ENCODE assay signal across 9 cellular contexts in genomic region chr13:40149611-40150283, GRCh38.
DNase-seq lines count a peak whose midpoint lies in the region; ATAC-seq and TF ChIP-seq lines count a peak whose summit lies in the region.
"Had no signal": no experiment of that assay in that cellular context is flagged by ENCODE, and none has a peak within 500 bp of the region (broad histone marks: within the 10 kb centered on the region; RNA-seq: fewer than 3 reads in every experiment).

No MANE protein-coding gene starts in this region.

- peaks cover 35% of the 10 kb centered on the region for H3K4me1 Mint-ChIP-seq in stimulated activated effector memory CD8-positive, alpha-beta T cell treated with anti-CD3 and anti-CD28 coated beads, Interleukin-12 subunit alpha, Interleukin-12 subunit beta, amount 100 ng/mL, for 72 hours

- intact Hi-C loops in ascending aorta (cut with DNase I): loop anchor here (2.0 kb wide), 1 partner anchor 43 kb away; no protein-coding TSS in a partner anchor

- H3K36me3 ChIP-seq in ascending aorta: no peaks in the 10 kb centered on the region

- peak overlapping the region; percentile 49 to 85 for H3K27ac ChIP-seq in ascending aorta

- H3K36me3 Mint-ChIP-seq in stimulated activated effector memory CD8-positive, alpha-beta T cell treated with anti-CD3 and anti-CD28 coated beads, Interleukin-12 subunit alpha, Interleukin-12 subunit beta, amount 100 ng/mL, for 72 hours: no peaks in the 10 kb centered on the region

- ATAC-seq in stimulated activated effector memory CD8-positive, alpha-beta T cell treated with anti-CD3 and anti-CD28 coated beads, Interleukin-12 subunit alpha, Interleukin-12 subunit beta, amount 100 ng/mL, for 72 hours: no peak
- no peak for ATAC-seq in HG02763 (IDR thresholded peaks at IDR 0.05; ENCODE audit: unreplicated experiment)

- no peaks in the 10 kb centered on the region for H3K9me3 ChIP-seq in ascending aorta

- H3K4me3 ChIP-seq in ascending aorta: no peak overlapping the region

- no peaks in the 10 kb centered on the region for H3K27me3 ChIP-seq in ascending aorta

- peak overlapping the region; percentile 60 for H3K27ac Mint-ChIP-seq in stimulated activated effector memory CD8-positive, alpha-beta T cell treated with anti-CD3 and anti-CD28 coated beads, Interleukin-12 subunit alpha, Interleukin-12 subunit beta, amount 100 ng/mL, for 72 hours

- H3K9me3 Mint-ChIP-seq in stimulated activated effector memory CD8-positive, alpha-beta T cell treated with anti-CD3 and anti-CD28 coated beads, Interleukin-12 subunit alpha, Interleukin-12 subunit beta, amount 100 ng/mL, for 72 hours: no peaks in the 10 kb centered on the region

- DNase-seq in HCEC 1CT (peak; percentile 55), ascending aorta (ENCODE audit: low spot score in 2 of 2) (peak; percentile 66 to 75), inferior parietal cortex (ENCODE audit: extremely low spot score) (peak; percentile 45), NCI-H146 treated with DMSO at 0.1 percent for 48 hours (lab: John Stamatoyannopoulos, UW; ENCODE audit: unreplicated experiment) (no peak), SIG-M5 treated with dmso at 0.1 percent for 504 hours (lab: John Stamatoyannopoulos, UW; ENCODE audit: unreplicated experiment) (no peak), NCI-H187 treated with DMSO at 0.1 percent for 48 hours (lab: John Stamatoyannopoulos, UW) (no peak)
- DNase-seq in stimulated activated effector memory CD8-positive, alpha-beta T cell treated with anti-CD3 and anti-CD28 coated beads, Interleukin-12 subunit alpha, Interleukin-12 subunit beta, amount 100 ng/mL, for 72 hours (ENCODE audit: low spot score in 2 of 2): no peak
- DNase-seq: NCI-H1930 had no signal

- peaks cover 6 to 15% of the 10 kb centered on the region in 2 donors for H3K4me1 ChIP-seq in ascending aorta

- no peak for TF ChIP-seq CTCF in ascending aorta (IDR thresholded peaks at IDR 0.05)

- no peak overlapping the region for H3K4me3 Mint-ChIP-seq in stimulated activated effector memory CD8-positive, alpha-beta T cell treated with anti-CD3 and anti-CD28 coated beads, Interleukin-12 subunit alpha, Interleukin-12 subunit beta, amount 100 ng/mL, for 72 hours

Comparison
In these comparisons a context has a peak if more than half of its experiments do, and no peak if none do; other contexts are left out.
1. DNase-seq: peak in HCEC 1CT (single experiment), ascending aorta (2 of 2) and inferior parietal cortex (single experiment); none in stimulated activated effector memory CD8-positive, alpha-beta T cell treated with anti-CD3 and anti-CD28 coated beads, Interleukin-12 subunit alpha, Interleukin-12 subunit beta, amount 100 ng/mL, for 72 hours (0 of 2), NCI-H146 treated with DMSO at 0.1 percent for 48 hours (single experiment), SIG-M5 treated with dmso at 0.1 percent for 504 hours (single experiment) and NCI-H187 treated with DMSO at 0.1 percent for 48 hours (single experiment).